14 cellular contexts compared by ENCODE assay signal in genomic region chr4:4969298-4969697, GRCh38. TPM values are rescaled to one million over a fixed set of nuclear protein-coding genes. Genes with fewer than 3 reads are reported as not detected.
DNase-seq lines count a peak whose midpoint lies in the region; ATAC-seq and TF ChIP-seq lines count a peak whose summit lies in the region.
"Had no signal": no experiment of that assay in that cellular context is flagged by ENCODE, and none has a peak within 500 bp of the region (broad histone marks: within the 10 kb centered on the region; RNA-seq: fewer than 3 reads in every experiment).

No MANE protein-coding gene starts in this region.

- 81 to 82% methylated on average over 8 of the region's 8 CpGs for WGBS in body of pancreas, 2 donors
- WGBS in right cardiac atrium, result 74% methylated on average over 8 of the region's 8 CpGs

- TF ChIP-seq CTCF in body of pancreas (IDR thresholded peaks at IDR 0.05), result no peak
- TF ChIP-seq CTCF in tibial artery (IDR thresholded peaks at IDR 0.05), result no peak

- no peaks in the 10 kb centered on the region for H3K36me3 ChIP-seq in body of pancreas (replicated peaks in 1 of 2; ENCODE audit: insufficient read depth in 1 of 2, low read depth in 2 of 2)
- H3K36me3 ChIP-seq in tibial artery, result no peaks in the 10 kb centered on the region
- H3K36me3 ChIP-seq: cardiac muscle cell, prostate gland had no signal

- ATAC-seq in body of pancreas (peak; percentile 35), right cardiac atrium (peak; percentile 40 to 90), GM18511 (IDR thresholded peaks at IDR 0.05; ENCODE audit: unreplicated experiment) (no peak)
- ATAC-seq: stimulated activated effector memory CD8-positive, alpha-beta T cell treated with anti-CD3 and anti-CD28 coated beads, Interleukin-12 subunit alpha, Interleukin-12 subunit beta, amount 100 ng/mL, for 72 hours had no signal

- intact Hi-C loops in body of pancreas (cut with DNase I) (no loop called here), right cardiac atrium (cut with DNase I) (no loop called here), tibial artery (cut with DNase I; ENCODE audit: low total_unique reads) (no loop called here)

- H3K9me3 ChIP-seq in body of pancreas (no peaks in the 10 kb centered on the region), right cardiac atrium (ENCODE audit: control insufficient read depth, low read length) (no peaks in the 10 kb centered on the region), tibial artery (peaks cover 0 to under 1% (median 0%) of the 10 kb centered on the region in 3 donors)
- H3K9me3 ChIP-seq: prostate gland had no signal

- TF ChIP-seq POLR2A in body of pancreas (IDR thresholded peaks at IDR 0.05), result no peak

- no peaks in the 10 kb centered on the region for H3K4me1 ChIP-seq in body of pancreas
- H3K4me1 ChIP-seq in right cardiac atrium (ENCODE audit: control insufficient read depth, insufficient read depth, low read length), result no peaks in the 10 kb centered on the region
- no peaks in the 10 kb centered on the region for H3K4me1 ChIP-seq in tibial artery
- H3K4me1 ChIP-seq: prostate gland had no signal

- H3K27ac ChIP-seq in body of pancreas (no peak overlapping the region), right cardiac atrium (ENCODE audit: low read length) (no peak overlapping the region), tibial artery (peak overlapping the region in 1 of 2 donors; percentile 23)
- H3K27ac ChIP-seq: cardiac muscle cell, prostate gland had no signal

- H3K27me3 ChIP-seq in body of pancreas (no peaks in the 10 kb centered on the region), right cardiac atrium (ENCODE audit: control insufficient read depth, insufficient read depth) (no peaks in the 10 kb centered on the region), tibial artery (no peaks in the 10 kb centered on the region)
- H3K27me3 ChIP-seq: cardiac muscle cell had no signal

- no peak overlapping the region for H3K4me3 ChIP-seq in body of pancreas
- no peak overlapping the region for H3K4me3 ChIP-seq in right cardiac atrium (ENCODE audit: low read length)
- H3K4me3 ChIP-seq in tibial artery, result no peak overlapping the region
- H3K4me3 ChIP-seq: cardiac muscle cell, prostate gland had no signal

- peak; percentile 17 for DNase-seq in GOT3 (lab: John Stamatoyannopoulos, UW)
- DNase-seq in body of pancreas, result peak in 2 of 4 donors; percentile 12 to 16
- DNase-seq in right cardiac atrium, result peak in 2 of 3 donors; percentile 67 to 77
- DNase-seq in tibial artery, result peak; percentile 89
- DNase-seq in activated naive CD4-positive, alpha-beta T cell treated with anti-CD3 and anti-CD28 coated beads, Interleukin-2, amount 50 U/mL, for 16 hours, result no peak
- no peak for DNase-seq in AML-193 (lab: John Stamatoyannopoulos, UW)
- DNase-seq: activated CD4-positive, alpha-beta T cell treated with anti-CD3 and anti-CD28 coated beads, Interleukin-2, amount 50 U/mL, for 48 hours; activated gamma-delta T cell treated with Interleukin-2 at 50 U/mL for 16 hours; NCI-H187 treated with DMSO at 0.1 percent for 48 hours; stimulated activated CD4-positive, alpha-beta T cell treated with anti-CD3 and anti-CD28 coated beads, Interleukin-2, amount 100 ng/mL, for 48 hours had no signal

RNA-seq across cellular contexts. Expression of gene CYTL1, which starts 50.0 kb away (rescaled TPM):
- total RNA-seq in body of pancreas (1 to 10 TPM in 1 of 2 donors, not detected in 1; 3.1 TPM), right cardiac atrium (under 1 TPM in 3 of 4 donors, not detected in 1; 0.45 to 0.62 (median 0.46) TPM)
- polyA plus RNA-seq in right cardiac atrium, result 0.50 TPM

Comparison
In these comparisons a context has a peak if more than half of its experiments do, and no peak if none do; other contexts are left out.
1. DNase-seq: peak in GOT3 (single experiment), right cardiac atrium (2 of 3) and tibial artery (2 of 2); none in activated naive CD4-positive, alpha-beta T cell treated with anti-CD3 and anti-CD28 coated beads, Interleukin-2, amount 50 U/mL, for 16 hours (single experiment) and AML-193 (0 of 2).